ENCODE assay signal across 15 cellular contexts in the genomic region with DNA sequence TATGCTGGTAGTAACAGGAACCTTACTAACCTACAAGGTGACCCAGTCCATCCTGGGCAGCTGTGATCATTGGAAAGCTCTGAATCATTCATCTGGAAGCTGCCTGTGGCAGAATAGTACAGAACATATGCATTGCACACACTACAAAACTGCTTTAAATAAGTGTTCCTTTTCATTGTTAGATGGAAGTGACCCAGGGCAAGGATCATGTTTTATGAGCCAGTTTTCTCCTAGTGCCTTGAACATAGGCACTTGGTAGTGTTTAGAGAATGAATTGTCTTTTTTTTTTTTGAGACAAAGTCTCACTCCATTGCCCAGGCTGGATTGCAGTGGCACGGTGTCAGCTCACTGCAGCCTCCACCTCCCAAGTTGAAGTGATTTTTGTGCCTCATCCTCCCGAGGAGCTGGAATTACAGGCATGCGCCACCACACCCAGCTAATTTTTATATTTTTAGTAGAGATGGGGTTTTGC. TPM values are rescaled to one million over a fixed set of nuclear protein-coding genes. Genes with fewer than 3 reads are reported as not detected.
DNase-seq lines count a peak whose midpoint lies in the region; ATAC-seq and TF ChIP-seq lines count a peak whose summit lies in the region.
"Had no signal": no experiment of that assay in that cellular context is flagged by ENCODE, and none has a peak within 500 bp of the region (broad histone marks: within the 10 kb centered on the region; RNA-seq: fewer than 3 reads in every experiment).

No MANE protein-coding gene starts in this region.

- H3K4me3 Mint-ChIP-seq in MCF 10A (ENCODE audit: unreplicated experiment): peak overlapping the region; percentile 41
- H3K4me3 Mint-ChIP-seq in activated B cell treated with CpG ODN at 0.5 μM for 24 hours: no peak overlapping the region

- no peak for ATAC-seq in activated B cell treated with CpG ODN at 0.5 μM for 24 hours (ENCODE audit: low read depth)

- BruUV-seq in MCF 10A (replicated peaks; lab: Mats Ljungman, UMichigan): no TSS peak

- H3K27ac ChIP-seq in breast epithelium (no peak overlapping the region), transverse colon (peak overlapping the region; percentile 59 to 70 (median 68)), uterus (peak overlapping the region in 1 of 2 donors; percentile 36)
- H3K27ac ChIP-seq: BLaER1 had no signal

- H3K4me3 ChIP-seq in breast epithelium (no peak overlapping the region), transverse colon (no peak overlapping the region), uterus (no peak overlapping the region)
- H3K4me3 ChIP-seq: ascending aorta, BLaER1 had no signal

- no peak for TF ChIP-seq EP300 in transverse colon (IDR thresholded peaks at IDR 0.05; ENCODE audit: low read depth)

- TF ChIP-seq CTCF in MCF 10A (IDR thresholded peaks at IDR 0.05; ENCODE audit: unreplicated experiment) (no peak), breast epithelium (IDR thresholded peaks at IDR 0.05) (no peak), activated B cell treated with CpG ODN at 0.5 μM for 24 hours (IDR thresholded peaks at IDR 0.05) (no peak), transverse colon (IDR thresholded peaks at IDR 0.05) (no peak), uterus (IDR thresholded peaks at IDR 0.05) (no peak)

- CTCF ChIA-PET in MCF 10A (lab: Yijun Ruan, JAX) (interaction anchor here (0.6 to 5.7 kb wide), 7 partner anchors 13 to 867 kb away, joined by 3 to 61 read pairs (median 3); a partner anchor contains a TSS), activated B cell treated with CpG ODN at 0.5 μM for 24 hours (lab: Charles Lee) (interaction anchor here (0.6 to 5.0 kb wide), 2 partner anchors 149 to 182 kb away, joined by 3 to 76 read pairs; a partner anchor contains a TSS)

- WGBS in transverse colon (ENCODE audit: low coverage in 1 of 2), 2 donors: 77% methylated on average over 3 of the region's 3 CpGs; no CpG with 5 or more reads in 1 of the 2 donors

- H3K4me1 ChIP-seq in breast epithelium (peaks cover 0 to 12% of the 10 kb centered on the region in 2 donors), transverse colon (peaks cover 41 to 65% (median 53%) of the 10 kb centered on the region in 4 donors), uterus (peaks cover 18 to 21% of the 10 kb centered on the region in 2 donors)

- H3K27me3 ChIP-seq in breast epithelium (no peaks in the 10 kb centered on the region), transverse colon (no peaks in the 10 kb centered on the region), uterus (no peaks in the 10 kb centered on the region)
- H3K27me3 ChIP-seq: ascending aorta, BLaER1 had no signal

- H3K36me3 Mint-ChIP-seq in MCF 10A (ENCODE audit: insufficient read depth, unreplicated experiment): peaks cover 23% of the 10 kb centered on the region
- H3K36me3 Mint-ChIP-seq in activated B cell treated with CpG ODN at 0.5 μM for 24 hours (ENCODE audit: low read depth): peaks cover 24% of the 10 kb centered on the region

- intact Hi-C loops in MCF 10A (cut with micrococcal nuclease) (no loop called here), breast epithelium (cut with DNase I; ENCODE audit: low total_unique reads) (no loop called here), activated B cell treated with CpG ODN at 0.5 μM for 24 hours (cut with micrococcal nuclease) (no loop called here), transverse colon (cut with DNase I; ENCODE audit: low total_unique reads) (loop anchor here (5.0 kb wide), 1 partner anchor 56 kb away; a partner anchor contains a TSS), uterus (cut with DNase I; ENCODE audit: low total_unique reads) (loop anchor here (5.0 kb wide), 1 partner anchor 56 kb away; a partner anchor contains a TSS)

- H3K9me3 Mint-ChIP-seq in MCF 10A (ENCODE audit: unreplicated experiment) (no peaks in the 10 kb centered on the region), activated B cell treated with CpG ODN at 0.5 μM for 24 hours (no peaks in the 10 kb centered on the region)

- TF ChIP-seq POLR2A in breast epithelium (IDR thresholded peaks at IDR 0.05): no peak
- no peak for TF ChIP-seq POLR2A in transverse colon (IDR thresholded peaks at IDR 0.05)
- TF ChIP-seq POLR2A in uterus (IDR thresholded peaks at IDR 0.05): no peak

- H3K9me3 ChIP-seq in breast epithelium (no peaks in the 10 kb centered on the region), transverse colon (no peaks in the 10 kb centered on the region), uterus (no peaks in the 10 kb centered on the region)
- H3K9me3 ChIP-seq: ascending aorta, BLaER1 had no signal

- H3K36me3 ChIP-seq in breast epithelium (no peaks in the 10 kb centered on the region), transverse colon (peaks cover 0 to 8% (median 0%) of the 10 kb centered on the region in 4 donors), uterus (no peaks in the 10 kb centered on the region)

- in situ Hi-C loops in transverse colon (cut with MboI; ENCODE audit: low pct_ligation_motif_present in 1 of 4, low pct_unique_long_range_greater_than_20kb in 1 of 4, low sequenced_read_pairs in 3 of 4): loop anchor here in 1 of 4 donors (10.0 kb wide), 1 partner anchor 184 kb away; a partner anchor contains a TSS

- no peaks in the 10 kb centered on the region for H3K27me3 Mint-ChIP-seq in MCF 10A (ENCODE audit: insufficient read depth, unreplicated experiment)
- no peaks in the 10 kb centered on the region for H3K27me3 Mint-ChIP-seq in activated B cell treated with CpG ODN at 0.5 μM for 24 hours

- H3K4me1 Mint-ChIP-seq in MCF 10A (ENCODE audit: insufficient read depth, unreplicated experiment) (peaks cover 51% of the 10 kb centered on the region), activated B cell treated with CpG ODN at 0.5 μM for 24 hours (peaks cover 44% of the 10 kb centered on the region)

- H3K27ac Mint-ChIP-seq in MCF 10A (ENCODE audit: low read depth, unreplicated experiment) (peak overlapping the region; percentile 81), activated B cell treated with CpG ODN at 0.5 μM for 24 hours (peak overlapping the region; percentile 3)

- POLR2A ChIA-PET in MCF 10A (lab: Yijun Ruan, JAX): interaction anchor here (0.6 to 1.0 kb wide), 4 partner anchors 13 to 1677 kb away, joined by 3 to 4 read pairs (median 3); no protein-coding TSS in a partner anchor
- POLR2A ChIA-PET in activated B cell treated with CpG ODN at 0.5 μM for 24 hours (lab: Charles Lee): interaction anchor here (0.6 kb wide), 2 partner anchors 11 to 183 kb away, joined by 3 to 5 read pairs; no protein-coding TSS in a partner anchor

- DNase-seq in MCF 10A (ENCODE audit: unreplicated experiment): peak; percentile 63
- no peak for DNase-seq in breast epithelium (ENCODE audit: low spot score in 2 of 2)
- no peak for DNase-seq in activated B cell treated with CpG ODN at 0.5 μM for 24 hours
- DNase-seq in iris pigment epithelial cell (ENCODE audit: low read depth): peak; percentile 75
- DNase-seq in transverse colon: no peak
- DNase-seq in 8988T: no peak
- DNase-seq in uterus: no peak
- DNase-seq in T-helper 2 cell: no peak
- DNase-seq: activated CD8-positive, alpha-beta memory T cell treated with anti-CD3 and anti-CD28 coated beads for 24 hours; foreskin melanocyte; mesendoderm; NCI-H748 treated with DMSO at 0.1 percent for 48 hours; stimulated activated CD8-positive, alpha-beta memory T cell treated with anti-CD3 and anti-CD28 coated beads, Interleukin-4, amount 100 ng/mL, for 48 hours had no signal

RNA-seq across cellular contexts. Expression of a gene that starts 55.4 kb away (rescaled TPM):
- total RNA-seq in MCF 10A (2022) (11.5 and 12.1 TPM in 2 replicates), breast epithelium (10 to 100 TPM; 13.4 to 16.4 (median 13.6) TPM), activated B cell treated with CpG ODN at 0.5 μM for 24 hours (13.0 and 13.2 TPM in 2 replicates), transverse colon (10 to 100 TPM in 2 of 4 donors, 1 to 10 TPM in 2; 8.2 to 18.0 (median 13.0) TPM), uterus (10 to 100 TPM in 2 of 4 donors, 1 to 10 TPM in 2; 5.9 to 24.7 (median 12.7) TPM)

RNA-seq across cellular contexts. Expression of a gene that starts 57.9 kb away (rescaled TPM):
- total RNA-seq in MCF 10A (2022) (32.9 and 61.5 TPM in 2 replicates), breast epithelium (10 to 100 TPM in 2 of 3 donors, 1 to 10 TPM in 1; 6.2 to 30.7 (median 10.2) TPM), activated B cell treated with CpG ODN at 0.5 μM for 24 hours (109 and 128 TPM in 2 replicates), transverse colon (10 to 100 TPM in 3 of 4 donors, 1 to 10 TPM in 1; 4.6 to 44.9 (median 14.1) TPM), uterus (10 to 100 TPM in 1 of 4 donors, 1 to 10 TPM in 3; 3.3 to 25.9 (median 6.6) TPM)

Comparison
In these comparisons a context has a peak if more than half of its experiments do, and no peak if none do; other contexts are left out.
1. DNase-seq: peak in MCF 10A (single experiment) and iris pigment epithelial cell (single experiment); none in breast epithelium (0 of 2), activated B cell treated with CpG ODN at 0.5 μM for 24 hours (single experiment), transverse colon (single experiment), 8988T (single experiment), uterus (0 of 2) and T-helper 2 cell (0 of 5).
2. H3K27ac ChIP-seq: peak in transverse colon (4 of 4); none in breast epithelium (0 of 2).
3. intact Hi-C loops: an anchor here in transverse colon (5.0 kb wide) and uterus (5.0 kb wide); none called in MCF 10A, breast epithelium and activated B cell treated with CpG ODN at 0.5 μM for 24 hours.